In the genomic region with DNA sequence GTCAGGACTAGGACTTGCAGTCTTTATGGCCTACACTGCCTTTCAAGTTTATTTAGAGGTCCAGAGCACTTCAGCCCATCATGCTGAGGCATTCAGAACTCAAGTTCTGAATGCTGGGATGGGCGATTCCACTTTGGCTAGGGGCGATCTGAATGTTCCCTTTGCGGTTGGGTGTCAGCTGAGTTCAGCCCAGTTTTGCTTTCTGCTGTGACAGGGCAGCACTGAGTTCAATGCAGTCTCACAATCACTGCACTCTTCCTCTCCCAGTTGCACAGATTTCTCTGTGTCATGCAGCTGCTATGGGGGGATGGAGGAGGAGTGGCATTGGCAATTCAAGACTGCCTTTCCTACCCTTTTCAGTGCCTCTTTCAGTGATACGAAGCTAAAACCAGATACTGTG, we compare ENCODE assay signal across 19 cellular contexts.
DNase-seq lines count a peak whose midpoint lies in the region; ATAC-seq and TF ChIP-seq lines count a peak whose summit lies in the region.
"Had no signal": no experiment of that assay in that cellular context is flagged by ENCODE, and none has a peak within 500 bp of the region (broad histone marks: within the 10 kb centered on the region; RNA-seq: fewer than 3 reads in every experiment).

No MANE protein-coding gene starts in this region.

- no peak for ATAC-seq in GM23338
- ATAC-seq in HG02970 (IDR thresholded peaks at IDR 0.05; ENCODE audit: low FRiP score, unreplicated experiment), result no peak
- no peak for ATAC-seq in GM18502 (IDR thresholded peaks at IDR 0.05; ENCODE audit: poor library complexity, unreplicated experiment)
- no peak for ATAC-seq in HG03135 (IDR thresholded peaks at IDR 0.05; ENCODE audit: unreplicated experiment)

- H3K4me1 Mint-ChIP-seq in GM23338, result peaks cover 9% of the 10 kb centered on the region
- H3K4me1 Mint-ChIP-seq: IgD-negative memory B cell had no signal

- H4K20me1 ChIP-seq in GM23338 (replicated peaks; ENCODE audit: insufficient read depth), result no peaks in the 10 kb centered on the region

- no peaks in the 10 kb centered on the region; the same call in 1 of the 3 replicates for H3K36me3 Mint-ChIP-seq in GM23338 (ENCODE audit: low read depth)

- H2AFZ ChIP-seq in GM23338, result peak overlapping the region; percentile 95

- no peaks in the 10 kb centered on the region for H3K27me3 ChIP-seq in GM23338 (ENCODE audit: insufficient read depth)

- no peaks in the 10 kb centered on the region for H3K79me2 ChIP-seq in GM23338 (replicated peaks; ENCODE audit: insufficient read depth)

- no peak overlapping the region; the same call in 1 of the 2 replicates for H3K27ac Mint-ChIP-seq in GM23338
- H3K27ac Mint-ChIP-seq: IgD-negative memory B cell had no signal

- no peaks in the 10 kb centered on the region for H3F3A ChIP-seq in GM23338 (replicated peaks; ENCODE audit: low read depth)

- no peak overlapping the region for H3K4me2 ChIP-seq in GM23338

- H3K9me2 ChIP-seq in GM23338 (ENCODE audit: insufficient read depth), result no peaks in the 10 kb centered on the region

- no peak overlapping the region for H3K4me3 ChIP-seq in GM23338

- no peak for TF ChIP-seq CTCF in GM23338 (conservative IDR thresholded peaks at IDR 0.05; ENCODE audit: low read depth in 2 of 2)

- no peak overlapping the region for H3K4me3 Mint-ChIP-seq in GM23338

- no peaks in the 10 kb centered on the region for H3K27me3 Mint-ChIP-seq in GM23338 (ENCODE audit: insufficient read depth, low read depth, poor library complexity)
- H3K27me3 Mint-ChIP-seq: IgD-negative memory B cell had no signal

- H3K27ac ChIP-seq in GM23338 (ENCODE audit: low read depth) (no peak overlapping the region), cingulate gyrus (ENCODE audit: low read depth, low read length) (peak overlapping the region; percentile 75)
- H3K27ac ChIP-seq: C4-2B, HL-60 had no signal

- DNase-seq in GM23338 (ENCODE audit: low spot score), result no peak
- peak; percentile 59 for DNase-seq in inferior parietal cortex (ENCODE audit: extremely low spot score)
- DNase-seq in pons (ENCODE audit: low spot score), result peak; percentile 91
- no peak for DNase-seq in Kasumi-1 (lab: John Stamatoyannopoulos, UW)
- DNase-seq: DMS 273 treated with DMSO at 0.1 percent for 48 hours, GF-D8, NCI-H1105, NCI-H1694 treated with DMSO at 0.1 percent for 48 hours, NCI-H2107, NCI-H345, NCI-H526, Right ventricle myocardium superior had no signal

- no peaks in the 10 kb centered on the region for H3K36me3 ChIP-seq in GM23338 (ENCODE audit: insufficient read depth)

- H3K4me1 ChIP-seq in GM23338 (ENCODE audit: insufficient read depth), result peaks cover 5% of the 10 kb centered on the region; the same call in 1 of the 2 replicates

- H3K9me3 Mint-ChIP-seq in GM23338, result no peaks in the 10 kb centered on the region; the same call in 1 of the 3 replicates

TF ChIP-seq in GM23338, 12 proteins besides CTCF, POLR2A, EP300 and RAD21:
- no peak for TF ChIP-seq NANOG (IDR thresholded peaks at IDR 0.05; ENCODE audit: borderline replicate concordance)
- no peak for TF ChIP-seq EZH2 (IDR thresholded peaks at IDR 0.05; ENCODE audit: low read depth, unreplicated experiment)
- TF ChIP-seq STAT1 (IDR thresholded peaks at IDR 0.05; ENCODE audit: unreplicated experiment), result no peak
- TF ChIP-seq, protein P1, sequence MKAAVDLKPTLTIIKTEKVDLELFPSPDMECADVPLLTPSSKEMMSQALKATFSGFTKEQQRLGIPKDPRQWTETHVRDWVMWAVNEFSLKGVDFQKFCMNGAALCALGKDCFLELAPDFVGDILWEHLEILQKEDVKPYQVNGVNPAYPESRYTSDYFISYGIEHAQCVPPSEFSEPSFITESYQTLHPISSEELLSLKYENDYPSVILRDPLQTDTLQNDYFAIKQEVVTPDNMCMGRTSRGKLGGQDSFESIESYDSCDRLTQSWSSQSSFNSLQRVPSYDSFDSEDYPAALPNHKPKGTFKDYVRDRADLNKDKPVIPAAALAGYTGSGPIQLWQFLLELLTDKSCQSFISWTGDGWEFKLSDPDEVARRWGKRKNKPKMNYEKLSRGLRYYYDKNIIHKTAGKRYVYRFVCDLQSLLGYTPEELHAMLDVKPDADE (IDR thresholded peaks at IDR 0.05), result no peak
- no peak for TF ChIP-seq POLR2AphosphoS5 (IDR thresholded peaks at IDR 0.05; ENCODE audit: low read depth)
- no peak for TF ChIP-seq JUNB (IDR thresholded peaks at IDR 0.05; ENCODE audit: unreplicated experiment)
- TF ChIP-seq, protein P2, sequence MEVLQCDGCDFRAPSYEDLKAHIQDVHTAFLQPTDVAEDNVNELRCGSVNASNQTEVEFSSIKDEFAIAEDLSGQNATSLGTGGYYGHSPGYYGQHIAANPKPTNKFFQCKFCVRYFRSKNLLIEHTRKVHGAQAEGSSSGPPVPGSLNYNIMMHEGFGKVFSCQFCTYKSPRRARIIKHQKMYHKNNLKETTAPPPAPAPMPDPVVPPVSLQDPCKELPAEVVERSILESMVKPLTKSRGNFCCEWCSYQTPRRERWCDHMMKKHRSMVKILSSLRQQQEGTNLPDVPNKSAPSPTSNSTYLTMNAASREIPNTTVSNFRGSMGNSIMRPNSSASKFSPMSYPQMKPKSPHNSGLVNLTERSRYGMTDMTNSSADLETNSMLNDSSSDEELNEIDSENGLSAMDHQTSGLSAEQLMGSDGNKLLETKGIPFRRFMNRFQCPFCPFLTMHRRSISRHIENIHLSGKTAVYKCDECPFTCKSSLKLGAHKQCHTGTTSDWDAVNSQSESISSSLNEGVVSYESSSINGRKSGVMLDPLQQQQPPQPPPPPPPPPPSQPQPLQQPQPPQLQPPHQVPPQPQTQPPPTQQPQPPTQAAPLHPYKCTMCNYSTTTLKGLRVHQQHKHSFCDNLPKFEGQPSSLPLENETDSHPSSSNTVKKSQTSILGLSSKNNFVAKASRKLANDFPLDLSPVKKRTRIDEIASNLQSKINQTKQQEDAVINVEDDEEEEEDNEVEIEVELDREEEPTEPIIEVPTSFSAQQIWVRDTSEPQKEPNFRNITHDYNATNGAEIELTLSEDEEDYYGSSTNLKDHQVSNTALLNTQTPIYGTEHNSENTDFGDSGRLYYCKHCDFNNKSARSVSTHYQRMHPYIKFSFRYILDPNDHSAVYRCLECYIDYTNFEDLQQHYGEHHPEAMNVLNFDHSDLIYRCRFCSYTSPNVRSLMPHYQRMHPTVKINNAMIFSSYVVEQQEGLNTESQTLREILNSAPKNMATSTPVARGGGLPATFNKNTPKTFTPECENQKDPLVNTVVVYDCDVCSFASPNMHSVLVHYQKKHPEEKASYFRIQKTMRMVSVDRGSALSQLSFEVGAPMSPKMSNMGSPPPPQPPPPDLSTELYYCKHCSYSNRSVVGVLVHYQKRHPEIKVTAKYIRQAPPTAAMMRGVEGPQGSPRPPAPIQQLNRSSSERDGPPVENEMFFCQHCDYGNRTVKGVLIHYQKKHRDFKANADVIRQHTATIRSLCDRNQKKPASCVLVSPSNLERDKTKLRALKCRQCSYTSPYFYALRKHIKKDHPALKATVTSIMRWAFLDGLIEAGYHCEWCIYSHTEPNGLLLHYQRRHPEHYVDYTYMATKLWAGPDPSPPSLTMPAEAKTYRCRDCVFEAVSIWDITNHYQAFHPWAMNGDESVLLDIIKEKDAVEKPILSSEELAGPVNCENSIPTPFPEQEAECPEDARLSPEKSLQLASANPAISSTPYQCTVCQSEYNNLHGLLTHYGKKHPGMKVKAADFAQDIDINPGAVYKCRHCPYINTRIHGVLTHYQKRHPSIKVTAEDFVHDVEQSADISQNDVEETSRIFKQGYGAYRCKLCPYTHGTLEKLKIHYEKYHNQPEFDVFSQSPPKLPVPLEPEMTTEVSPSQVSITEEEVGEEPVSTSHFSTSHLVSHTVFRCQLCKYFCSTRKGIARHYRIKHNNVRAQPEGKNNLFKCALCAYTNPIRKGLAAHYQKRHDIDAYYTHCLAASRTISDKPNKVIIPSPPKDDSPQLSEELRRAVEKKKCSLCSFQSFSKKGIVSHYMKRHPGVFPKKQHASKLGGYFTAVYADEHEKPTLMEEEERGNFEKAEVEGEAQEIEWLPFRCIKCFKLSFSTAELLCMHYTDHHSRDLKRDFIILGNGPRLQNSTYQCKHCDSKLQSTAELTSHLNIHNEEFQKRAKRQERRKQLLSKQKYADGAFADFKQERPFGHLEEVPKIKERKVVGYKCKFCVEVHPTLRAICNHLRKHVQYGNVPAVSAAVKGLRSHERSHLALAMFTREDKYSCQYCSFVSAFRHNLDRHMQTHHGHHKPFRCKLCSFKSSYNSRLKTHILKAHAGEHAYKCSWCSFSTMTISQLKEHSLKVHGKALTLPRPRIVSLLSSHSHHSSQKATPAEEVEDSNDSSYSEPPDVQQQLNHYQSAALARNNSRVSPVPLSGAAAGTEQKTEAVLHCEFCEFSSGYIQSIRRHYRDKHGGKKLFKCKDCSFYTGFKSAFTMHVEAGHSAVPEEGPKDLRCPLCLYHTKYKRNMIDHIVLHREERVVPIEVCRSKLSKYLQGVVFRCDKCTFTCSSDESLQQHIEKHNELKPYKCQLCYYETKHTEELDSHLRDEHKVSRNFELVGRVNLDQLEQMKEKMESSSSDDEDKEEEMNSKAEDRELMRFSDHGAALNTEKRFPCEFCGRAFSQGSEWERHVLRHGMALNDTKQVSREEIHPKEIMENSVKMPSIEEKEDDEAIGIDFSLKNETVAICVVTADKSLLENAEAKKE (CRISPR knock-in tag; IDR thresholded peaks at IDR 0.05), result no peak

Comparison
In these comparisons a context has a peak if more than half of its experiments do, and no peak if none do; other contexts are left out.
1. DNase-seq: peak in inferior parietal cortex (single experiment) and pons (single experiment); none in GM23338 (single experiment) and Kasumi-1 (0 of 2).